Comparison of ENCODE assay signal across 19 cellular contexts in genomic region chr12:42933461-42934081, GRCh38.
DNase-seq lines count a peak whose midpoint lies in the region; ATAC-seq and TF ChIP-seq lines count a peak whose summit lies in the region.
"Had no signal": no experiment of that assay in that cellular context is flagged by ENCODE, and none has a peak within 500 bp of the region (broad histone marks: within the 10 kb centered on the region; RNA-seq: fewer than 3 reads in every experiment).

No MANE protein-coding gene starts in this region.

- H3K9me3 ChIP-seq in mammary epithelial cell (replicated peaks; ENCODE audit: insufficient read depth, low read length) (no peaks in the 10 kb centered on the region), breast epithelium (no peaks in the 10 kb centered on the region), SK-N-MC (ENCODE audit: low read depth, low read length) (no peaks in the 10 kb centered on the region), left lung (peaks cover 0 to 6% of the 10 kb centered on the region in 2 donors), uterus (no peaks in the 10 kb centered on the region), heart left ventricle (peaks cover 0 to 4% (median 0%) of the 10 kb centered on the region in 12 donors)

- CTCF ChIA-PET in mammary epithelial cell (lab: Charles Lee; ENCODE audit: low non-redundant PET), result no interaction called here

- TF ChIP-seq POLR2A in breast epithelium (IDR thresholded peaks at IDR 0.05) (no peak), uterus (IDR thresholded peaks at IDR 0.05) (no peak), heart left ventricle (IDR thresholded peaks at IDR 0.05) (no peak)

- no peaks in the 10 kb centered on the region for H4K20me1 ChIP-seq in mammary epithelial cell (ENCODE audit: insufficient read depth, low read length)

- H3K27me3 ChIP-seq in mammary epithelial cell (ENCODE audit: insufficient read depth, low read length) (no peaks in the 10 kb centered on the region), breast epithelium (no peaks in the 10 kb centered on the region), left lung (no peaks in the 10 kb centered on the region), uterus (no peaks in the 10 kb centered on the region), heart left ventricle (no peaks in the 10 kb centered on the region)

- H3K9ac ChIP-seq in mammary epithelial cell (ENCODE audit: insufficient read depth, low read length) (no peak overlapping the region), SK-N-MC (ENCODE audit: insufficient read length) (no peak overlapping the region)

- in situ Hi-C loops in mammary epithelial cell (cut with MboI; ENCODE audit: low sequenced_read_pairs in 2 of 2), result no loop called here

- H3K36me3 ChIP-seq in mammary epithelial cell (ENCODE audit: insufficient read depth, low read length) (no peaks in the 10 kb centered on the region), breast epithelium (no peaks in the 10 kb centered on the region), SK-N-MC (ENCODE audit: insufficient read depth, low read length) (no peaks in the 10 kb centered on the region), left lung (no peaks in the 10 kb centered on the region), uterus (no peaks in the 10 kb centered on the region), heart left ventricle (no peaks in the 10 kb centered on the region)

- H3K4me3 ChIP-seq in mammary epithelial cell (replicated peaks in 1 of 3; ENCODE audit: insufficient read depth in 1 of 3, low read depth in 2 of 3, low read length in 3 of 3) (no peak overlapping the region), breast epithelium (no peak overlapping the region), SK-N-MC (peak overlapping the region; percentile 47; the same call in 1 of the 2 replicates), left lung (no peak overlapping the region), uterus (no peak overlapping the region), heart left ventricle (no peak overlapping the region)
- H3K4me3 ChIP-seq: K562 had no signal

- H3K4me1 ChIP-seq in mammary epithelial cell (ENCODE audit: insufficient read depth, low read length) (peaks cover 11% of the 10 kb centered on the region), breast epithelium (no peaks in the 10 kb centered on the region), left lung (no peaks in the 10 kb centered on the region), uterus (no peaks in the 10 kb centered on the region), heart left ventricle (no peaks in the 10 kb centered on the region)

- ATAC-seq in left lung (peak; percentile 15), GM18519 (IDR thresholded peaks at IDR 0.05; ENCODE audit: low FRiP score, unreplicated experiment) (no peak), heart left ventricle (no peak)
- ATAC-seq: K562, Right ventricle myocardium inferior, SK-N-SH treated with all-trans-retinoic acid at 6 μM for 48 hours had no signal

- TF ChIP-seq CTCF in mammary epithelial cell (conservative IDR thresholded peaks at IDR 0.05 in 1 of 2, IDR thresholded peaks at IDR 0.05 in 1 of 2; ENCODE audit: extremely low read depth in 1 of 2, insufficient read depth in 1 of 2, low read depth in 1 of 2, low read length in 2 of 2) (no peak), breast epithelium (IDR thresholded peaks at IDR 0.05) (no peak), left lung (IDR thresholded peaks at IDR 0.05) (no peak), uterus (IDR thresholded peaks at IDR 0.05) (no peak), heart left ventricle (IDR thresholded peaks at IDR 0.05) (no peak)

- DNase-seq in mammary epithelial cell, result no peak
- DNase-seq in breast epithelium (ENCODE audit: low spot score in 2 of 2), result no peak
- peak; percentile 26 for DNase-seq in SK-N-MC (ENCODE audit: low read depth, low spot score)
- DNase-seq in left lung, result no peak
- peak in 1 of 2 donors; percentile 23 for DNase-seq in uterus
- DNase-seq in kidney glomerular epithelial cell (lab: John Stamatoyannopoulos, UW), result no peak
- no peak for DNase-seq in heart left ventricle
- DNase-seq: 8988T; DND-41; H9; NCI-H1092 treated with DMSO at 0.1 percent for 48 hours; NCI-H1694; NCI-H2107; NCI-H526; NK-92 treated with Interleukin-12 subunit alpha and Interleukin-12 subunit beta, amount 100 ng/mL, for 24 hours had no signal

- dilution Hi-C loops in mammary epithelial cell (cut with HindIII; ENCODE audit: low sequenced_read_pairs), result no loop called here

- intact Hi-C loops in mammary epithelial cell (cut with micrococcal nuclease) (no loop called here), breast epithelium (cut with DNase I; ENCODE audit: low total_unique reads) (no loop called here), left lung (cut with DNase I) (no loop called here), uterus (cut with DNase I; ENCODE audit: low total_unique reads) (no loop called here), heart left ventricle (cut with DNase I) (no loop called here)

- H3K27ac ChIP-seq in mammary epithelial cell (ENCODE audit: insufficient read depth, low read depth, low read length) (no peak overlapping the region), breast epithelium (no peak overlapping the region), SK-N-MC (peak overlapping the region; percentile 5; the same call in 1 of the 2 replicates), left lung (no peak overlapping the region), uterus (peak overlapping the region; percentile 39 to 51), heart left ventricle (no peak overlapping the region)

- no TSS peak for BruUV-seq in mammary epithelial cell (replicated peaks; lab: Mats Ljungman, UMichigan)

- 88% methylated on average over 6 of the region's 6 CpGs for WGBS in mammary epithelial cell (ENCODE audit: low coverage, missing lambda C conversion rate)
- WGBS in heart left ventricle, 4 donors, result 62 to 74% (median 66%) methylated on average over 6 of the region's 6 CpGs

- H3K79me2 ChIP-seq in mammary epithelial cell (ENCODE audit: insufficient read depth, low read length), result no peaks in the 10 kb centered on the region

- H3K4me2 ChIP-seq in mammary epithelial cell (ENCODE audit: insufficient read depth, low read depth, low read length), result no peak overlapping the region

- H2AFZ ChIP-seq in mammary epithelial cell (ENCODE audit: low read depth, low read length), result peak overlapping the region; percentile 13

Comparison
In these comparisons a context has a peak if more than half of its experiments do, and no peak if none do; other contexts are left out.
1. H3K27ac ChIP-seq: peak in SK-N-MC (single experiment) and uterus (2 of 2); none in mammary epithelial cell (single experiment), breast epithelium (0 of 2), left lung (0 of 2) and heart left ventricle (0 of 12).